1 cellular context compared by ENCODE assay signal in genomic region chr14:56585461-56586084, GRCh38.
TF ChIP-seq lines count a peak whose summit lies in the region.

No MANE protein-coding gene starts in this region.

TF ChIP-seq in HEK293, 187 proteins besides CTCF, POLR2A, EP300 and RAD21 (continued from another document and continues in another):
- TF ChIP-seq ZSCAN18 (tag by site-specific recombination; IDR thresholded peaks at IDR 0.05) (no peak), SCRT2 (tag by site-specific recombination; IDR thresholded peaks at IDR 0.05) (peak; percentile 93), ZFP37 (tag by site-specific recombination; IDR thresholded peaks at IDR 0.05) (no peak), IKZF3 (tag by site-specific recombination; IDR thresholded peaks at IDR 0.05) (peak; percentile 71), ZNF645 (tag by site-specific recombination; IDR thresholded peaks at IDR 0.05) (no peak), REST (tag by site-specific recombination; IDR thresholded peaks at IDR 0.05) (no peak), ZNF366 (tag by site-specific recombination; conservative IDR thresholded peaks at IDR 0.05) (peak; percentile 92), ZNF184 (tag by site-specific recombination; IDR thresholded peaks at IDR 0.05) (peak; percentile 74), ZNF18 (tag by site-specific recombination; IDR thresholded peaks at IDR 0.05) (0 out of 2 replicates have a peak, but pooled peaks have one; percentile 28), ZBTB17 (tag by site-specific recombination; IDR thresholded peaks at IDR 0.05) (peak; percentile 59), ZBTB44 (tag by site-specific recombination; IDR thresholded peaks at IDR 0.05) (peak; percentile 17; the same call in 1 of the 2 replicates), ZNF544 (tag by site-specific recombination; IDR thresholded peaks at IDR 0.05) (no peak), ZNF623 (tag by site-specific recombination; IDR thresholded peaks at IDR 0.05) (peak; percentile 6; the same call in 1 of the 2 replicates), ZNF600 (tag by site-specific recombination; IDR thresholded peaks at IDR 0.05) (no peak), ZFP69B (tag by site-specific recombination; IDR thresholded peaks at IDR 0.05) (0 out of 2 replicates have a peak, but pooled peaks have one; percentile 21), ZNF558 (tag by site-specific recombination; IDR thresholded peaks at IDR 0.05) (0 out of 2 replicates have a peak, but pooled peaks have one; percentile 34), KLF7 (tag by site-specific recombination; IDR thresholded peaks at IDR 0.05; ENCODE audit: borderline replicate concordance) (no peak), ZNF404 (tag by site-specific recombination; IDR thresholded peaks at IDR 0.05) (no peak), ZNF449 (tag by site-specific recombination; IDR thresholded peaks at IDR 0.05) (no peak), ZNF585B (tag by site-specific recombination; IDR thresholded peaks at IDR 0.05) (no peak), ZNF664 (tag by site-specific recombination; IDR thresholded peaks at IDR 0.05) (peak; percentile 99), ATF2 (tag by site-specific recombination; IDR thresholded peaks at IDR 0.05; ENCODE audit: low read depth) (peak; percentile 48), PRDM1 (tag by site-specific recombination; IDR thresholded peaks at IDR 0.05) (peak; percentile 58; the same call in 1 of the 2 replicates), KLF10 (tag by site-specific recombination; IDR thresholded peaks at IDR 0.05) (peak; percentile 57; the same call in 1 of the 2 replicates), GLI2 (tag by site-specific recombination; IDR thresholded peaks at IDR 0.05; ENCODE audit: borderline replicate concordance, low read depth) (peak; percentile 89), ZBTB7A (tag by site-specific recombination; IDR thresholded peaks at IDR 0.05; ENCODE audit: low read depth) (no peak), ZSCAN5A (tag by site-specific recombination; IDR thresholded peaks at IDR 0.05) (no peak), ZNF274 (IDR thresholded peaks at IDR 0.05; ENCODE audit: low read length) (no peak), ZNF274 (tag by site-specific recombination; IDR thresholded peaks at IDR 0.05; ENCODE audit: borderline replicate concordance) (no peak), ZNF433 (tag by site-specific recombination; IDR thresholded peaks at IDR 0.05; ENCODE audit: low read depth) (no peak), ZNF146 (tag by site-specific recombination; IDR thresholded peaks at IDR 0.05) (peak; percentile 32; the same call in 1 of the 2 replicates), SALL2 (tag by site-specific recombination; IDR thresholded peaks at IDR 0.05; ENCODE audit: borderline replicate concordance) (no peak), ZNF561 (tag by site-specific recombination; IDR thresholded peaks at IDR 0.05; ENCODE audit: borderline replicate concordance) (no peak), ZNF501 (tag by site-specific recombination; IDR thresholded peaks at IDR 0.05) (no peak), ZNF529 (tag by site-specific recombination; IDR thresholded peaks at IDR 0.05; ENCODE audit: insufficient replicate concordance) (no peak), ZXDB (tag by site-specific recombination; IDR thresholded peaks at IDR 0.05) (peak; percentile 90), ZNF391 (tag by site-specific recombination; IDR thresholded peaks at IDR 0.05; ENCODE audit: borderline replicate concordance, low read depth) (no peak; the same call in 1 of the 2 replicates), ZNF394 (tag by site-specific recombination; IDR thresholded peaks at IDR 0.05; ENCODE audit: borderline replicate concordance) (peak; percentile 47; the same call in 1 of the 2 replicates), ZNF214 (tag by site-specific recombination; IDR thresholded peaks at IDR 0.05; ENCODE audit: borderline replicate concordance) (no peak), SP7 (tag by site-specific recombination; IDR thresholded peaks at IDR 0.05) (peak; percentile 98), TSHZ1 (tag by site-specific recombination; IDR thresholded peaks at IDR 0.05; ENCODE audit: borderline replicate concordance) (peak; percentile 85), GFI1B (tag by site-specific recombination; IDR thresholded peaks at IDR 0.05) (no peak), ZNF311 (tag by site-specific recombination; IDR thresholded peaks at IDR 0.05; ENCODE audit: borderline replicate concordance) (no peak), KLF8 (tag by site-specific recombination; IDR thresholded peaks at IDR 0.05) (peak; percentile 58), ZNF354C (tag by site-specific recombination; IDR thresholded peaks at IDR 0.05; ENCODE audit: borderline replicate concordance, low read depth) (no peak), ZNF24 (tag by site-specific recombination; IDR thresholded peaks at IDR 0.05) (peak; percentile 66; the same call in 1 of the 2 replicates), ZNF350 (tag by site-specific recombination; IDR thresholded peaks at IDR 0.05) (no peak)
